ENCODE assay signal across 1 cellular context in genomic region chr1:8170059-8170835, GRCh38.
TF ChIP-seq lines count a peak whose summit lies in the region.

No MANE protein-coding gene starts in this region.

TF ChIP-seq in HepG2, 621 proteins besides CTCF, POLR2A, EP300 and RAD21 (continued from another document and continues in another):
- TF ChIP-seq NFAT5 (CRISPR knock-in tag; IDR thresholded peaks at IDR 0.05) (no peak), RFXANK (CRISPR knock-in tag; IDR thresholded peaks at IDR 0.05) (peak; percentile 34; the same call in 1 of the 2 replicates), KDM1A (CRISPR knock-in tag; IDR thresholded peaks at IDR 0.05) (no peak), NR2F6 (IDR thresholded peaks at IDR 0.05) (peak; percentile 69), NR2F6 (CRISPR knock-in tag; IDR thresholded peaks at IDR 0.05) (peak; percentile 52), RXRB (CRISPR knock-in tag; IDR thresholded peaks at IDR 0.05; ENCODE audit: borderline replicate concordance) (peak; percentile 91; the same call in 1 of the 2 replicates), ZNF546 (CRISPR knock-in tag; conservative IDR thresholded peaks at IDR 0.05) (peak; percentile 53), SMARCC2 (IDR thresholded peaks at IDR 0.05) (no peak), ZFP37 (CRISPR knock-in tag; IDR thresholded peaks at IDR 0.05; ENCODE audit: borderline replicate concordance) (peak; percentile 62; the same call in 1 of the 2 replicates), SATB2 (CRISPR knock-in tag; IDR thresholded peaks at IDR 0.05) (no peak), PCBP2 (optimal IDR thresholded peaks at IDR 0.05; ENCODE audit: low read depth, low read length, poor library complexity, severe bottlenecking) (no peak), ZBTB26 (CRISPR knock-in tag; IDR thresholded peaks at IDR 0.05; ENCODE audit: borderline replicate concordance) (peak; percentile 86; the same call in 1 of the 2 replicates), AKNA (CRISPR knock-in tag; IDR thresholded peaks at IDR 0.05; ENCODE audit: borderline replicate concordance) (no peak), MYC (CRISPR knock-in tag; IDR thresholded peaks at IDR 0.05; ENCODE audit: borderline replicate concordance) (peak; percentile 72), SP1 (IDR thresholded peaks at IDR 0.05) (no peak), SP1 (CRISPR knock-in tag; IDR thresholded peaks at IDR 0.05) (no peak), SMAD3 (CRISPR knock-in tag; IDR thresholded peaks at IDR 0.05) (no peak), AHR (CRISPR knock-in tag; IDR thresholded peaks at IDR 0.05) (no peak; the same call in 1 of the 2 replicates), NRL (CRISPR knock-in tag; IDR thresholded peaks at IDR 0.05; ENCODE audit: borderline replicate concordance) (no peak; the same call in 1 of the 2 replicates), ZNF850 (CRISPR knock-in tag; conservative IDR thresholded peaks at IDR 0.05) (no peak), CREB3 (CRISPR knock-in tag; IDR thresholded peaks at IDR 0.05) (no peak), MYPOP (CRISPR knock-in tag; IDR thresholded peaks at IDR 0.05) (peak; percentile 41; the same call in 1 of the 2 replicates), ZBTB20 (CRISPR knock-in tag; IDR thresholded peaks at IDR 0.05; ENCODE audit: borderline replicate concordance, low read depth) (peak; percentile 89; the same call in 1 of the 2 replicates), ZNF747 (CRISPR knock-in tag; IDR thresholded peaks at IDR 0.05; ENCODE audit: borderline replicate concordance) (no peak), ZNF777 (CRISPR knock-in tag; IDR thresholded peaks at IDR 0.05) (no peak), LCORL (IDR thresholded peaks at IDR 0.05) (no peak), LCORL (CRISPR knock-in tag; IDR thresholded peaks at IDR 0.05) (peak; percentile 99), RAD51 (IDR thresholded peaks at IDR 0.05; ENCODE audit: borderline replicate concordance) (no peak), ZNF143 (CRISPR knock-in tag; IDR thresholded peaks at IDR 0.05) (no peak), ZNF335 (CRISPR knock-in tag; IDR thresholded peaks at IDR 0.05) (no peak; the same call in 1 of the 2 replicates), ZNF7 (CRISPR knock-in tag; IDR thresholded peaks at IDR 0.05) (no peak), ZNF121 (CRISPR knock-in tag; IDR thresholded peaks at IDR 0.05) (no peak; the same call in 1 of the 2 replicates), ZNF746 (CRISPR knock-in tag; IDR thresholded peaks at IDR 0.05) (peak; percentile 61; the same call in 1 of the 2 replicates), PAXIP1 (CRISPR knock-in tag; conservative IDR thresholded peaks at IDR 0.05) (peak; percentile 94), SALL1 (CRISPR knock-in tag; IDR thresholded peaks at IDR 0.05) (peak; percentile 92), RARG (CRISPR knock-in tag; IDR thresholded peaks at IDR 0.05; ENCODE audit: low read depth) (no peak), ZBTB14 (CRISPR knock-in tag; IDR thresholded peaks at IDR 0.05) (no peak), RXRA (CRISPR knock-in tag; IDR thresholded peaks at IDR 0.05) (peak; percentile 95), TCF12 (IDR thresholded peaks at IDR 0.05) (no peak), TCF12 (CRISPR knock-in tag; IDR thresholded peaks at IDR 0.05) (peak; percentile 83; the same call in 1 of the 2 replicates), POLR2G (IDR thresholded peaks at IDR 0.05; ENCODE audit: low read depth, low read length) (no peak), ZNF768 (CRISPR knock-in tag; IDR thresholded peaks at IDR 0.05) (0 out of 2 replicates have a peak, but pooled peaks have one; percentile 16), JARID2 (CRISPR knock-in tag; IDR thresholded peaks at IDR 0.05; ENCODE audit: insufficient replicate concordance) (no peak)
- TF ChIP-seq, protein P1, sequence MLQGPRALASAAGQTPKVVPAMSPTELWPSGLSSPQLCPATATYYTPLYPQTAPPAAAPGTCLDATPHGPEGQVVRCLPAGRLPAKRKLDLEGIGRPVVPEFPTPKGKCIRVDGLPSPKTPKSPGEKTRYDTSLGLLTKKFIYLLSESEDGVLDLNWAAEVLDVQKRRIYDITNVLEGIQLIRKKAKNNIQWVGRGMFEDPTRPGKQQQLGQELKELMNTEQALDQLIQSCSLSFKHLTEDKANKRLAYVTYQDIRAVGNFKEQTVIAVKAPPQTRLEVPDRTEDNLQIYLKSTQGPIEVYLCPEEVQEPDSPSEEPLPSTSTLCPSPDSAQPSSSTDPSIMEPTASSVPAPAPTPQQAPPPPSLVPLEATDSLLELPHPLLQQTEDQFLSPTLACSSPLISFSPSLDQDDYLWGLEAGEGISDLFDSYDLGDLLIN (CRISPR knock-in tag; IDR thresholded peaks at IDR 0.05; ENCODE audit: borderline replicate concordance), result 0 out of 2 replicates have a peak, but pooled peaks have one; percentile 6
- TF ChIP-seq, protein P2, sequence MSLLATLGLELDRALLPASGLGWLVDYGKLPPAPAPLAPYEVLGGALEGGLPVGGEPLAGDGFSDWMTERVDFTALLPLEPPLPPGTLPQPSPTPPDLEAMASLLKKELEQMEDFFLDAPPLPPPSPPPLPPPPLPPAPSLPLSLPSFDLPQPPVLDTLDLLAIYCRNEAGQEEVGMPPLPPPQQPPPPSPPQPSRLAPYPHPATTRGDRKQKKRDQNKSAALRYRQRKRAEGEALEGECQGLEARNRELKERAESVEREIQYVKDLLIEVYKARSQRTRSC (CRISPR knock-in tag; IDR thresholded peaks at IDR 0.05; ENCODE audit: low read depth), result no peak
